18 cellular contexts compared by ENCODE assay signal in genomic region chr4:189784651-189785050, GRCh38.
DNase-seq lines count a peak whose midpoint lies in the region; ATAC-seq, FAIRE-seq and TF ChIP-seq lines count a peak whose summit lies in the region.
"Had no signal": no experiment of that assay in that cellular context is flagged by ENCODE, and none has a peak within 500 bp of the region (broad histone marks: within the 10 kb centered on the region; RNA-seq: fewer than 3 reads in every experiment).

No MANE protein-coding gene starts in this region.

- no peak for TF ChIP-seq CTCF in K562 (IDR thresholded peaks at IDR 0.05 in 2 of 3, conservative IDR thresholded peaks at IDR 0.05 in 1 of 3; ENCODE audit: insufficient read depth in 2 of 3, low read depth in 1 of 3, low read length in 3 of 3)

- H3K4me1 ChIP-seq in HUES48 (ENCODE audit: control insufficient read depth, insufficient read depth, low read length) (peaks cover 9% of the 10 kb centered on the region), K562 (replicated peaks in 1 of 2; ENCODE audit: control insufficient read depth in 2 of 2, insufficient read depth in 2 of 2, low read length in 2 of 2) (no peaks in the 10 kb centered on the region)
- H3K4me1 ChIP-seq: BE2C, HAP-1 had no signal

- no peak for TF ChIP-seq POLR2A in K562 (conservative IDR thresholded peaks at IDR 0.05)

- TF ChIP-seq RAD21 in K562 (CRISPR knock-in tag; conservative IDR thresholded peaks at IDR 0.05 in 1 of 2, IDR thresholded peaks at IDR 0.05 in 1 of 2) = no peak

- intact Hi-C loops in K562 (cut with micrococcal nuclease) = no loop called here

- POLR2A ChIA-PET in K562 (lab: Yijun Ruan, JAX) = no interaction called here

- H3K79me2 ChIP-seq in K562 (ENCODE audit: control insufficient read depth, insufficient read depth, low read length) = no peaks in the 10 kb centered on the region

- CTCF ChIA-PET in K562 (lab: Yijun Ruan, JAX; ENCODE audit: low intra/inter-chr PET ratio) = interaction anchor here (0.5 kb wide), 1 partner anchor 250 kb away, joined by 3 read pairs; no protein-coding TSS in a partner anchor

- BruUV-seq in K562 (replicated peaks; lab: Mats Ljungman, UMichigan) = no TSS peak

- H3K27ac ChIP-seq in HUES48 (ENCODE audit: low read depth, low read length) (no peak overlapping the region), K562 (ENCODE audit: extremely low read depth, low read depth, low read length) (no peak overlapping the region)
- H3K27ac ChIP-seq: KMS-11 had no signal

- no peaks in the 10 kb centered on the region for H3K9me1 ChIP-seq in K562 (ENCODE audit: control insufficient read depth, insufficient read depth, low read length)

- H2AFZ ChIP-seq in K562 (ENCODE audit: low read depth, low read length) = no peak overlapping the region

- no peak overlapping the region for H3K4me2 ChIP-seq in K562 (ENCODE audit: insufficient read depth, low read length)
- H3K4me2 ChIP-seq: KMS-11 had no signal

- H3K9me3 ChIP-seq in HUES48 (ENCODE audit: control insufficient read depth, insufficient read depth, low read length) (peaks cover 4% of the 10 kb centered on the region; the same call in 1 of the 2 replicates), K562 (replicated peaks; ENCODE audit: control insufficient read depth, insufficient read depth, low read depth, low read length) (no peaks in the 10 kb centered on the region)
- H3K9me3 ChIP-seq: BE2C, HAP-1 had no signal

- FAIRE-seq in K562 (lab: Jason Lieb, UNC) = no peak
- FAIRE-seq: A204.1, G401.6, GM12891, GM19239 had no signal

- no peaks in the 10 kb centered on the region for H4K20me1 ChIP-seq in K562 (replicated peaks; ENCODE audit: control insufficient read depth, insufficient read depth, low read length)

- no peak for DNase-seq in Jurkat, Clone E6-1 (ENCODE audit: low read depth, low spot score)
- DNase-seq in K562 (ENCODE audit: extremely low read depth in 1 of 4, low spot score in 3 of 4) (no peak), NCI-H146 treated with DMSO at 0.1 percent for 48 hours (lab: John Stamatoyannopoulos, UW; ENCODE audit: unreplicated experiment) (no peak), putamen (ENCODE audit: low spot score) (no peak)
- DNase-seq: ACHN; BE2C; C1 segment of cervical spinal cord; CD4-positive, CD25-positive, alpha-beta regulatory T cell; CD8-positive, alpha-beta memory T cell; COR-L47 had no signal

- H3K9ac ChIP-seq in HUES48 (ENCODE audit: low read depth, low read length) (no peak overlapping the region), K562 (ENCODE audit: insufficient read depth in 1 of 2, low read depth in 2 of 2, low read length in 2 of 2) (no peak overlapping the region)
- H3K9ac ChIP-seq: KMS-11 had no signal

- in situ Hi-C loops in K562 (cut with MboI) = no loop called here

- no peak for ATAC-seq in K562
- ATAC-seq in GM19452 (IDR thresholded peaks at IDR 0.05; ENCODE audit: unreplicated experiment) = no peak

- H3K4me3 ChIP-seq in HUES48 (ENCODE audit: low read depth, low read length) (0 out of 2 replicates have a peak overlapping the region, but pooled peaks have one; percentile 20), K562 (no peak overlapping the region)
- peak overlapping the region; percentile 48 for H3K4me3 ChIP-seq in Jurkat, Clone E6-1 (ENCODE audit: low read length)
- H3K4me3 ChIP-seq: HAP-1 had no signal

- no peaks in the 10 kb centered on the region for H3K36me3 ChIP-seq in HUES48 (ENCODE audit: control insufficient read depth, insufficient read depth, low read length)
- no peaks in the 10 kb centered on the region for H3K36me3 ChIP-seq in K562 (ENCODE audit: control insufficient read depth, insufficient read depth, low read length)
- H3K36me3 ChIP-seq: BE2C, HAP-1 had no signal

- no peaks in the 10 kb centered on the region for H3K27me3 ChIP-seq in HUES48 (ENCODE audit: control insufficient read depth, insufficient read depth, low read length)
- no peaks in the 10 kb centered on the region for H3K27me3 ChIP-seq in K562 (ENCODE audit: control insufficient read depth in 2 of 2, insufficient read depth in 2 of 2, low read length in 2 of 2)
- H3K27me3 ChIP-seq: BE2C had no signal

- no peak for TF ChIP-seq EP300 in K562 (IDR thresholded peaks at IDR 0.05; ENCODE audit: low read length)

TF ChIP-seq in K562, 482 proteins besides CTCF, POLR2A, EP300 and RAD21:
- TF ChIP-seq CEBPB (tag; IDR thresholded peaks at IDR 0.05) (0 out of 2 replicates have a peak, but pooled peaks have one; percentile 16), ATF4 (CRISPR knock-in tag; IDR thresholded peaks at IDR 0.05) (0 out of 2 replicates have a peak, but pooled peaks have one; percentile 38), CREBBP (IDR thresholded peaks at IDR 0.05; ENCODE audit: low read depth, low read length) (no peak), CEBPG (CRISPR knock-in tag; IDR thresholded peaks at IDR 0.05) (no peak), CEBPG (tag; conservative IDR thresholded peaks at IDR 0.05 in 1 of 2, IDR thresholded peaks at IDR 0.05 in 1 of 2) (peak; percentile 54 to 82; a peak in 3 of 4 replicates)
